In genomic region chr15:33194704-33195261, GRCh38 we compare ENCODE assay signal across 8 cellular contexts. TPM values are rescaled to one million over a fixed set of nuclear protein-coding genes. Genes with fewer than 3 reads are reported as not detected.
DNase-seq lines count a peak whose midpoint lies in the region; ATAC-seq and TF ChIP-seq lines count a peak whose summit lies in the region.

Gene FMN1 (minus strand): TSS chr15:33194714. CDS start chr15:33154914, 39,800 bp downstream.

- DNase-seq in DMS53 (lab: John Stamatoyannopoulos, UW) (peak; percentile 95), M059J (ENCODE audit: low read depth) (peak; percentile 35), T-cell (peak; percentile 81 to 94 (median 88)), amniotic epithelial cell (ENCODE audit: low read depth) (peak; percentile 80), cardiac septum (ENCODE audit: low spot score) (peak; percentile 95), ovary (peak; percentile 51 to 81 (median 65)), suprapubic skin (ENCODE audit: low spot score in 2 of 2) (peak; percentile 95)

- H3K9me3 ChIP-seq in ovary (no peaks in the 10 kb centered on the region), suprapubic skin (no peaks in the 10 kb centered on the region)

- TF ChIP-seq CTCF in ovary (IDR thresholded peaks at IDR 0.05) (no peak), suprapubic skin (IDR thresholded peaks at IDR 0.05) (no peak)

- ATAC-seq in GM21825 (IDR thresholded peaks at IDR 0.05; ENCODE audit: unreplicated experiment) (peak; percentile 94), T-cell (replicated peaks in 1 of 4) (peak; percentile 99 to 100 (median 100))

- H3K4me1 Mint-ChIP-seq in T-cell, result peaks cover 8 to 15% (median 13%) of the 10 kb centered on the region in 3 donors

- WGBS in ovary, 3 donors, result 1 to 2% (median 2%) methylated on average over 27 to 39 of the region's 39 CpGs
- under 1% methylated on average over 27 of the region's 39 CpGs for WGBS in suprapubic skin

- no peak for TF ChIP-seq EP300 in ovary (IDR thresholded peaks at IDR 0.05)
- TF ChIP-seq EP300 in suprapubic skin (IDR thresholded peaks at IDR 0.05), result no peak

- H3K27me3 Mint-ChIP-seq in T-cell, result peaks cover 2 to 6% of the 10 kb centered on the region in 2 donors

- H3K27ac ChIP-seq in ovary (no peak within 1 kb of the TSS), suprapubic skin (peak within 1 kb of the TSS; percentile 61)

- POLR2A ChIA-PET in T-cell (lab: Charles Lee), result interaction anchor here in 1 of 2 donors (0.6 to 1.0 kb wide), 2 partner anchors 9 to 579 kb away, joined by 3 read pairs; partner anchors contain the start of gene ARHGAP11A

- H3K27ac Mint-ChIP-seq in T-cell, result peak within 1 kb of the TSS; percentile 74 to 84

- peak within 1 kb of the TSS; percentile 76 to 82 (median 79) for H3K4me3 Mint-ChIP-seq in T-cell

- H3K36me3 ChIP-seq in ovary (no peaks in the 10 kb centered on the region), suprapubic skin (no peaks in the 10 kb centered on the region)

- H3K27me3 ChIP-seq in ovary, result no peaks in the 10 kb centered on the region
- H3K27me3 ChIP-seq in suprapubic skin, result no peaks in the 10 kb centered on the region

- CTCF ChIA-PET in T-cell (lab: Charles Lee), result interaction anchor here (0.6 to 1.6 kb wide), 5 partner anchors 20 to 533 kb away, joined by 4 to 7 read pairs (median 4); no protein-coding TSS in a partner anchor

- H3K9me3 Mint-ChIP-seq in T-cell, result no peaks in the 10 kb centered on the region

- H3K36me3 Mint-ChIP-seq in T-cell, result no peaks in the 10 kb centered on the region

- H3K4me3 ChIP-seq in ovary (peak within 1 kb of the TSS; percentile 48), suprapubic skin (peak within 1 kb of the TSS; percentile 64)

- intact Hi-C loops in cardiac septum (cut with DNase I) (no loop called here), ovary (cut with DNase I) (no loop called here)

- no peak for TF ChIP-seq POLR2A in ovary (IDR thresholded peaks at IDR 0.05)
- TF ChIP-seq POLR2A in suprapubic skin (IDR thresholded peaks at IDR 0.05), result no peak

- H3K4me1 ChIP-seq in ovary (ENCODE audit: insufficient read depth) (peaks cover 3% of the 10 kb centered on the region), suprapubic skin (peaks cover 10% of the 10 kb centered on the region)

RNA-seq across cellular contexts. Expression of gene FMN1, which starts in this region (rescaled TPM):
- total RNA-seq in M059J (2014; rRNA removed; shearing (Covaris generic)), result 5.3 and 7.7 TPM in 2 replicates
- 10 to 100 TPM in 3 of 5 donors, under 1 TPM in 2; 0.20 to 22.4 (median 14.9) TPM for total RNA-seq in T-cell
- total RNA-seq in cardiac septum, result 2.2 TPM
- total RNA-seq in ovary, result 10 to 100 TPM in 2 of 7 donors, 1 to 10 TPM in 4, under 1 TPM in 1; 0.76 to 16.9 (median 3.3) TPM
- under 1 TPM; 0.13 to 0.80 TPM for polyA plus RNA-seq in ovary
- 10 to 100 TPM; 19.8 to 47.3 (median 33.1) TPM for total RNA-seq in suprapubic skin

Comparison
In these comparisons a context has a peak if more than half of its experiments do, and no peak if none do; other contexts are left out.
1. DNase-seq: peak in every context shown above with its lines; median percentile 95 in DMS53; 95 in cardiac septum; 95 in suprapubic skin; 88 in T-cell; 80 in amniotic epithelial cell; 65 in ovary; 35 in M059J.